In the genomic region with DNA sequence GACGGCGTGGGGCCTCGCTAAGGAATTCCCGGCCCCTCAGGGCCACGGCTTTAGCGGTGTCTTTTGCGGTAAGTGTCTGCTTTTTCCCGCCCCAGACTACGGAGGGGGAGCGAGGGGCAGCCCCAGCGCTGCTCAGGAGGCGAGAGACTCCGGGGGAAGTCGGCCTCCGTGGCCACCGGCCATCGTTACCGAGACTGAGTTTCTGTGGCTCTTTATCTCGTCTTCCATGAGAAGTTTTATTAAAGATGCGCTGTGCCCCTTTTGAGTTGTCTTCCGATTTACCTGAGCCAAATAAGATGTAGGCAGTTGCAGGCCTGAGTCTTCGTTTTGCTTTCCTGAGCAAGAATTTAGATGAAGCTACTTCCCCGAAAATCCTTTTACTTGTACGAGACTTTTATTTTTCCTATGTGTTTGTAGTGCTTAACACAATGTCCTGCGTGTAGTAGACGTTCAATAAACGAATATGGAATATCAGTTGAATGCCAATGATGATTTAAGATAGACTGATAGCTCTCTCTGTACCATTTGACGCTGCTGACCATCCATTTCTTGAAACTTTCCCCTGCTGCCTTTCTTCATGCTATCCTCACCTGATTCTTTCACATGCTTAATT, we compare ENCODE assay signal across 8 cellular contexts. TPM values are rescaled to one million over a fixed set of nuclear protein-coding genes. Genes with fewer than 3 reads are reported as not detected.
DNase-seq lines count a peak whose midpoint lies in the region; ATAC-seq and TF ChIP-seq lines count a peak whose summit lies in the region.

No MANE protein-coding gene starts in this region.

- peak overlapping the region; percentile 87 for H3K4me2 ChIP-seq in MM.1S (ENCODE audit: low read depth, low read length)

- CTCF ChIA-PET in Caco-2 (lab: Charles Lee) = interaction anchor here (1.0 to 1.2 kb wide), 2 partner anchors 108 to 232 kb away, joined by 3 to 4 read pairs; a partner anchor contains a TSS

- H3K36me3 ChIP-seq in Caco-2 (ENCODE audit: control insufficient read depth, insufficient read depth, low read length) (no peaks in the 10 kb centered on the region; the same call in 1 of the 2 replicates), MM.1S (replicated peaks; ENCODE audit: insufficient read depth, low read length) (no peaks in the 10 kb centered on the region), esophagus (ENCODE audit: control insufficient read depth in 2 of 2, insufficient read depth in 2 of 2, low read length in 1 of 2) (no peaks in the 10 kb centered on the region)

- H3K4me3 Mint-ChIP-seq in Caco-2 (ENCODE audit: unreplicated experiment) = no peak overlapping the region

- peaks cover 15% of the 10 kb centered on the region for H3K36me3 Mint-ChIP-seq in Caco-2 (ENCODE audit: insufficient read depth, unreplicated experiment)

- no peak overlapping the region for H3K27ac Mint-ChIP-seq in Caco-2 (ENCODE audit: unreplicated experiment)

- WGBS in esophagus, 2 donors = 1% methylated on average over 28 of the region's 28 CpGs

- peak; percentile 30 for ATAC-seq in GM21825 (IDR thresholded peaks at IDR 0.05; ENCODE audit: unreplicated experiment)

- H3K27me3 Mint-ChIP-seq in Caco-2 (ENCODE audit: insufficient read depth, unreplicated experiment) = no peaks in the 10 kb centered on the region

- H3K4me1 Mint-ChIP-seq in Caco-2 (ENCODE audit: low read depth, unreplicated experiment) = no peaks in the 10 kb centered on the region

- intact Hi-C loops in Caco-2 (cut with micrococcal nuclease; ENCODE audit: unreplicated experiment) = no loop called here

- no peaks in the 10 kb centered on the region for H3K9me2 ChIP-seq in MM.1S (replicated peaks; ENCODE audit: insufficient read depth, low read length)

- POLR2A ChIA-PET in Caco-2 (lab: Charles Lee) = interaction anchor here (0.5 to 3.9 kb wide), 12 partner anchors 24 to 843 kb away, joined by 3 to 35 read pairs (median 4); a partner anchor contains a TSS

- H3K9ac ChIP-seq in MM.1S (ENCODE audit: low read length) = peak overlapping the region; percentile 81

- peak overlapping the region; percentile 58 for H3K4me3 ChIP-seq in Caco-2 (ENCODE audit: low read depth, low read length)
- H3K4me3 ChIP-seq in MM.1S (ENCODE audit: low read length) = peak overlapping the region; percentile 74
- H3K4me3 ChIP-seq in esophagus (ENCODE audit: low read depth in 1 of 2, low read length in 2 of 2) = peak overlapping the region; percentile 75 to 89

- no peaks in the 10 kb centered on the region for H3K27me3 ChIP-seq in Caco-2 (replicated peaks; ENCODE audit: control insufficient read depth, insufficient read depth, low read length)
- H3K27me3 ChIP-seq in MM.1S (replicated peaks; ENCODE audit: insufficient read depth, low read length) = no peaks in the 10 kb centered on the region
- H3K27me3 ChIP-seq in esophagus (ENCODE audit: control insufficient read depth in 1 of 2, insufficient read depth in 2 of 2, low read length in 2 of 2) = no peaks in the 10 kb centered on the region

- peak overlapping the region; percentile 70 for H2AFZ ChIP-seq in MM.1S (ENCODE audit: low read length)

- H3K9me3 ChIP-seq in Caco-2 (no peaks in the 10 kb centered on the region), MM.1S (replicated peaks; ENCODE audit: insufficient read depth, low read length) (no peaks in the 10 kb centered on the region), esophagus (ENCODE audit: control insufficient read depth in 2 of 2, insufficient read depth in 1 of 2, low read depth in 1 of 2, low read length in 1 of 2) (no peaks in the 10 kb centered on the region)

- H3K27ac ChIP-seq in MM.1S (ENCODE audit: low read length) = peak overlapping the region; percentile 98
- H3K27ac ChIP-seq in esophagus (ENCODE audit: low read depth in 2 of 2, low read length in 1 of 2) = peak overlapping the region; percentile 95 to 97

- no peak for DNase-seq in Caco-2
- DNase-seq in MM.1S = peak; percentile 7
- peak; percentile 20 for DNase-seq in pons (ENCODE audit: low spot score)
- DNase-seq in SKM-1 treated with dmso at 0.1 percent for 144 hours (lab: John Stamatoyannopoulos, UW; ENCODE audit: unreplicated experiment) = no peak
- DNase-seq in ureter (ENCODE audit: low spot score) = no peak
- no peak for DNase-seq in NCI-H2107 (lab: John Stamatoyannopoulos, UW)

- BruUV-seq in Caco-2 (replicated peaks; lab: Mats Ljungman, UMichigan) = TSS peak; percentile 55

- H3F3A ChIP-seq in MM.1S (ENCODE audit: insufficient read depth, low read length) = peaks cover 17% of the 10 kb centered on the region

- no peaks in the 10 kb centered on the region for H3K9me3 Mint-ChIP-seq in Caco-2 (ENCODE audit: unreplicated experiment)

- H3K79me2 ChIP-seq in MM.1S (ENCODE audit: low read length) = peaks cover 69% of the 10 kb centered on the region

- H4K20me1 ChIP-seq in MM.1S (ENCODE audit: insufficient read depth, low read length) = no peaks in the 10 kb centered on the region

- TF ChIP-seq CTCF in Caco-2 (IDR thresholded peaks at IDR 0.05; ENCODE audit: insufficient read depth in 1 of 2, low read depth in 1 of 2, low read length in 1 of 2, severe bottlenecking in 1 of 2, unreplicated experiment in 1 of 2) (no peak), MM.1S (IDR thresholded peaks at IDR 0.05; ENCODE audit: low read length) (no peak)

- H3K4me1 ChIP-seq in Caco-2 = no peaks in the 10 kb centered on the region; the same call in 1 of the 2 replicates
- 0 out of 2 replicates have a peak, but pooled peaks cover 8% of the 10 kb centered on the region for H3K4me1 ChIP-seq in MM.1S (ENCODE audit: low read length)
- no peaks in the 10 kb centered on the region for H3K4me1 ChIP-seq in esophagus (ENCODE audit: control insufficient read depth in 2 of 2, insufficient read depth in 2 of 2, low read length in 1 of 2)

RNA-seq across cellular contexts. Expression of a gene that starts 0.5 kb away (rescaled TPM):
- total RNA-seq in Caco-2 (2022) = 80.0 and 84.5 TPM in 2 replicates
- polyA plus RNA-seq in esophagus = 10 to 100 TPM; 17.1 to 29.7 TPM
- total RNA-seq in ureter = 59.2 TPM

Comparison
In these comparisons a context has a peak if more than half of its experiments do, and no peak if none do; other contexts are left out.
1. DNase-seq: peak in MM.1S (single experiment) and pons (single experiment); none in Caco-2 (0 of 2), SKM-1 treated with dmso at 0.1 percent for 144 hours (single experiment), ureter (single experiment) and NCI-H2107 (single experiment).
2. Peak in every context shown above with its lines, with median percentiles within 50 percentile points of each other: H3K4me3 ChIP-seq.